1 cellular context compared by ENCODE assay signal in the genomic region with DNA sequence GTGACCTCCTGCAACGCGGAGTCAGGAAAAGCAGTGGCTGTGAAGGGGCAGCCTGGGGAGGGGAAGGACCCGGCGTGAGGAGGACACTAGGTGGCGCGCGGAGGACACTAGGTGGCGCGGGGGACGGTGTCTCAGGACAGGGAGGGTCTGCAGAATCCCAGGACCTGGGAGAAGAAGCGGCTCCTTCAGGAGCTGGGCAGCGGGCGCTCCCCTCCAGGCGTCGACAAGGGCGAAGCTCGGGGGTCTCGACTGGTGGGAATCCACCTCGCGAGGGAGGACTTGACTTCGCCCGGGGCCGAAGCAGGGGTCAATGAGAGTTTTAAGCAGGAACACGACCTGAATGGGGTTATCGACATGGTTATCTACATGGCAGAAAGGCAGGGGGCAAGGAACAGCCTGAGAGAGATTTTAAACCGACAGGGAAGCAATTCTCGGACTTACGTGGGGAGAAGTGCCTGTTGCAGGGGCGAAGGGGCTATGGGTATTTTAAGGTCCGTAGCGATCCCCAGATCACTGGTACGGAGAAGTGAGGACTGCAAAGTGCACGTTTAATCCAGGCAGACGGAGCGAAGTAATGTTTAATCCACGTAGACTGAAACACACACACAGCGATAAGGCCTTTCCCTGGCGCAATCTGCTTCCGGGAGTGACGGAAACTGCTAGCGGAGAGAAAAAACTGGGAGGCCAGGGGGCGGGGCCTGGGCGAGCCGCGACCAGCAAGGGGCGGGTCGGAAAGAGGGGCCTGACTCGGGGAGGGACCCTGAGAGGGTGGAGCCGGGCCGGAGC.
TF ChIP-seq lines count a peak whose summit lies in the region.

A gene (minus strand): TSS at position 648 of the 786 bp plus-strand sequence. CDS start 9,426 bp downstream, outside the sequence.

TF ChIP-seq in K562, 482 proteins besides CTCF, POLR2A, EP300 and RAD21 (continued from another document and continues in another):
- TF ChIP-seq, protein P1, sequence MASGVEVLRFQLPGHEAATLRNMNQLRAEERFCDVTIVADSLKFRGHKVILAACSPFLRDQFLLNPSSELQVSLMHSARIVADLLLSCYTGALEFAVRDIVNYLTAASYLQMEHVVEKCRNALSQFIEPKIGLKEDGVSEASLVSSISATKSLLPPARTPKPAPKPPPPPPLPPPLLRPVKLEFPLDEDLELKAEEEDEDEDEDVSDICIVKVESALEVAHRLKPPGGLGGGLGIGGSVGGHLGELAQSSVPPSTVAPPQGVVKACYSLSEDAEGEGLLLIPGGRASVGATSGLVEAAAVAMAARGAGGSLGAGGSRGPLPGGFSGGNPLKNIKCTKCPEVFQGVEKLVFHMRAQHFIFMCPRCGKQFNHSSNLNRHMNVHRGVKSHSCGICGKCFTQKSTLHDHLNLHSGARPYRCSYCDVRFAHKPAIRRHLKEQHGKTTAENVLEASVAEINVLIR (CRISPR knock-in tag; IDR thresholded peaks at IDR 0.05), result no peak
- TF ChIP-seq TOE1 (IDR thresholded peaks at IDR 0.05; ENCODE audit: borderline replicate concordance) (peak; percentile 35; the same call in 1 of the 2 replicates), TOE1 (CRISPR knock-in tag; IDR thresholded peaks at IDR 0.05; ENCODE audit: borderline replicate concordance, low read depth) (no peak), PHB (CRISPR knock-in tag; IDR thresholded peaks at IDR 0.05) (no peak; the same call in 1 of the 2 replicates), CCAR2 (IDR thresholded peaks at IDR 0.05; ENCODE audit: low read depth, low read length) (no peak), SMAD3 (CRISPR knock-in tag; conservative IDR thresholded peaks at IDR 0.05) (no peak), KDM5B (IDR thresholded peaks at IDR 0.05; ENCODE audit: insufficient replicate concordance, low read depth, low read length) (peak; percentile 87), DPF2 (IDR thresholded peaks at IDR 0.05) (peak; percentile 73; the same call in 1 of the 2 replicates), FOXA1 (IDR thresholded peaks at IDR 0.05; ENCODE audit: borderline replicate concordance) (no peak), ZFPM2 (CRISPR knock-in tag; IDR thresholded peaks at IDR 0.05) (no peak), ZZZ3 (IDR thresholded peaks at IDR 0.05) (no peak), ZNF584 (CRISPR knock-in tag; IDR thresholded peaks at IDR 0.05; ENCODE audit: low read depth) (no peak), SMARCE1 (IDR thresholded peaks at IDR 0.05) (0 out of 2 replicates have a peak, but pooled peaks have one; percentile 18), BHLHE40 (IDR thresholded peaks at IDR 0.05; ENCODE audit: low read length) (no peak), LEF1 (IDR thresholded peaks at IDR 0.05) (no peak), ZNF695 (CRISPR knock-in tag; IDR thresholded peaks at IDR 0.05) (no peak), ELF4 (CRISPR knock-in tag; IDR thresholded peaks at IDR 0.05) (no peak), DIDO1 (tag; IDR thresholded peaks at IDR 0.05; ENCODE audit: low read depth) (peak; percentile 61), FIP1L1 (IDR thresholded peaks at IDR 0.05; ENCODE audit: low read depth, low read length, poor library complexity, severe bottlenecking) (no peak), RFX7 (CRISPR knock-in tag; IDR thresholded peaks at IDR 0.05) (no peak), ZNF717 (CRISPR knock-in tag; IDR thresholded peaks at IDR 0.05) (no peak), BCOR (IDR thresholded peaks at IDR 0.05) (no peak; the same call in 1 of the 2 replicates), CBFB (CRISPR knock-in tag; IDR thresholded peaks at IDR 0.05) (no peak), GABPB1 (CRISPR knock-in tag; IDR thresholded peaks at IDR 0.05) (peak; percentile 93), BRD9 (IDR thresholded peaks at IDR 0.05; ENCODE audit: low read depth, partially characterized antibody) (peak; percentile 92), ZEB2 (IDR thresholded peaks at IDR 0.05) (peak; percentile 75), ZFP30 (CRISPR knock-in tag; IDR thresholded peaks at IDR 0.05; ENCODE audit: borderline replicate concordance) (no peak), RBM39 (optimal IDR thresholded peaks at IDR 0.05; ENCODE audit: low read depth, low read length) (peak; percentile 17), ZNF133 (CRISPR knock-in tag; IDR thresholded peaks at IDR 0.05) (no peak), GABPA (tag; conservative IDR thresholded peaks at IDR 0.05; ENCODE audit: low read depth) (peak; percentile 97), NRF1 (conservative IDR thresholded peaks at IDR 0.05 in 1 of 2, IDR thresholded peaks at IDR 0.05 in 1 of 2) (peak; percentile 34 to 47; a peak in 2 of 4 replicates)
- TF ChIP-seq, protein P2, sequence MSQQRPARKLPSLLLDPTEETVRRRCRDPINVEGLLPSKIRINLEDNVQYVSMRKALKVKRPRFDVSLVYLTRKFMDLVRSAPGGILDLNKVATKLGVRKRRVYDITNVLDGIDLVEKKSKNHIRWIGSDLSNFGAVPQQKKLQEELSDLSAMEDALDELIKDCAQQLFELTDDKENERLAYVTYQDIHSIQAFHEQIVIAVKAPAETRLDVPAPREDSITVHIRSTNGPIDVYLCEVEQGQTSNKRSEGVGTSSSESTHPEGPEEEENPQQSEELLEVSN (IDR thresholded peaks at IDR 0.05; ENCODE audit: borderline replicate concordance in 1 of 2, extremely low read depth in 1 of 2, insufficient read depth in 1 of 2, insufficient read length in 1 of 2, low read depth in 1 of 2, low read length in 1 of 2, poor library complexity in 1 of 2, severe bottlenecking in 1 of 2), result peak in 1 of 2 experiments; percentile 13
- TF ChIP-seq, protein P3, sequence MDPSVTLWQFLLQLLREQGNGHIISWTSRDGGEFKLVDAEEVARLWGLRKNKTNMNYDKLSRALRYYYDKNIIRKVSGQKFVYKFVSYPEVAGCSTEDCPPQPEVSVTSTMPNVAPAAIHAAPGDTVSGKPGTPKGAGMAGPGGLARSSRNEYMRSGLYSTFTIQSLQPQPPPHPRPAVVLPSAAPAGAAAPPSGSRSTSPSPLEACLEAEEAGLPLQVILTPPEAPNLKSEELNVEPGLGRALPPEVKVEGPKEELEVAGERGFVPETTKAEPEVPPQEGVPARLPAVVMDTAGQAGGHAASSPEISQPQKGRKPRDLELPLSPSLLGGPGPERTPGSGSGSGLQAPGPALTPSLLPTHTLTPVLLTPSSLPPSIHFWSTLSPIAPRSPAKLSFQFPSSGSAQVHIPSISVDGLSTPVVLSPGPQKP (CRISPR knock-in tag; IDR thresholded peaks at IDR 0.05), result no peak
- TF ChIP-seq, protein P4, sequence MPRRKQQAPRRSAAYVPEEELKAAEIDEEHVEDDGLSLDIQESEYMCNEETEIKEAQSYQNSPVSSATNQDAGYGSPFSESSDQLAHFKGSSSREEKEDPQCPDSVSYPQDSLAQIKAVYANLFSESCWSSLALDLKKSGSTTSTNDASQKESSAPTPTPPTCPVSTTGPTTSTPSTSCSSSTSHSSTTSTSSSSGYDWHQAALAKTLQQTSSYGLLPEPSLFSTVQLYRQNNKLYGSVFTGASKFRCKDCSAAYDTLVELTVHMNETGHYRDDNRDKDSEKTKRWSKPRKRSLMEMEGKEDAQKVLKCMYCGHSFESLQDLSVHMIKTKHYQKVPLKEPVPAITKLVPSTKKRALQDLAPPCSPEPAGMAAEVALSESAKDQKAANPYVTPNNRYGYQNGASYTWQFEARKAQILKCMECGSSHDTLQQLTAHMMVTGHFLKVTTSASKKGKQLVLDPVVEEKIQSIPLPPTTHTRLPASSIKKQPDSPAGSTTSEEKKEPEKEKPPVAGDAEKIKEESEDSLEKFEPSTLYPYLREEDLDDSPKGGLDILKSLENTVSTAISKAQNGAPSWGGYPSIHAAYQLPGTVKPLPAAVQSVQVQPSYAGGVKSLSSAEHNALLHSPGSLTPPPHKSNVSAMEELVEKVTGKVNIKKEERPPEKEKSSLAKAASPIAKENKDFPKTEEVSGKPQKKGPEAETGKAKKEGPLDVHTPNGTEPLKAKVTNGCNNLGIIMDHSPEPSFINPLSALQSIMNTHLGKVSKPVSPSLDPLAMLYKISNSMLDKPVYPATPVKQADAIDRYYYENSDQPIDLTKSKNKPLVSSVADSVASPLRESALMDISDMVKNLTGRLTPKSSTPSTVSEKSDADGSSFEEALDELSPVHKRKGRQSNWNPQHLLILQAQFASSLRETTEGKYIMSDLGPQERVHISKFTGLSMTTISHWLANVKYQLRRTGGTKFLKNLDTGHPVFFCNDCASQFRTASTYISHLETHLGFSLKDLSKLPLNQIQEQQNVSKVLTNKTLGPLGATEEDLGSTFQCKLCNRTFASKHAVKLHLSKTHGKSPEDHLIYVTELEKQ (CRISPR knock-in tag; IDR thresholded peaks at IDR 0.05), result no peak
- TF ChIP-seq, protein P5, sequence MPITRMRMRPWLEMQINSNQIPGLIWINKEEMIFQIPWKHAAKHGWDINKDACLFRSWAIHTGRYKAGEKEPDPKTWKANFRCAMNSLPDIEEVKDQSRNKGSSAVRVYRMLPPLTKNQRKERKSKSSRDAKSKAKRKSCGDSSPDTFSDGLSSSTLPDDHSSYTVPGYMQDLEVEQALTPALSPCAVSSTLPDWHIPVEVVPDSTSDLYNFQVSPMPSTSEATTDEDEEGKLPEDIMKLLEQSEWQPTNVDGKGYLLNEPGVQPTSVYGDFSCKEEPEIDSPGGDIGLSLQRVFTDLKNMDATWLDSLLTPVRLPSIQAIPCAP (CRISPR knock-in tag; IDR thresholded peaks at IDR 0.05; ENCODE audit: borderline replicate concordance), result no peak
- TF ChIP-seq, protein P6, sequence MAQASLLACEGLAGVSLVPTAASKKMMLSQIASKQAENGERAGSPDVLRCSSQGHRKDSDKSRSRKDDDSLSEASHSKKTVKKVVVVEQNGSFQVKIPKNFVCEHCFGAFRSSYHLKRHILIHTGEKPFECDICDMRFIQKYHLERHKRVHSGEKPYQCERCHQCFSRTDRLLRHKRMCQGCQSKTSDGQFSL (CRISPR knock-in tag; IDR thresholded peaks at IDR 0.05), result no peak
- TF ChIP-seq, protein P6 (tag; IDR thresholded peaks at IDR 0.05), result no peak
- TF ChIP-seq, protein P7, sequence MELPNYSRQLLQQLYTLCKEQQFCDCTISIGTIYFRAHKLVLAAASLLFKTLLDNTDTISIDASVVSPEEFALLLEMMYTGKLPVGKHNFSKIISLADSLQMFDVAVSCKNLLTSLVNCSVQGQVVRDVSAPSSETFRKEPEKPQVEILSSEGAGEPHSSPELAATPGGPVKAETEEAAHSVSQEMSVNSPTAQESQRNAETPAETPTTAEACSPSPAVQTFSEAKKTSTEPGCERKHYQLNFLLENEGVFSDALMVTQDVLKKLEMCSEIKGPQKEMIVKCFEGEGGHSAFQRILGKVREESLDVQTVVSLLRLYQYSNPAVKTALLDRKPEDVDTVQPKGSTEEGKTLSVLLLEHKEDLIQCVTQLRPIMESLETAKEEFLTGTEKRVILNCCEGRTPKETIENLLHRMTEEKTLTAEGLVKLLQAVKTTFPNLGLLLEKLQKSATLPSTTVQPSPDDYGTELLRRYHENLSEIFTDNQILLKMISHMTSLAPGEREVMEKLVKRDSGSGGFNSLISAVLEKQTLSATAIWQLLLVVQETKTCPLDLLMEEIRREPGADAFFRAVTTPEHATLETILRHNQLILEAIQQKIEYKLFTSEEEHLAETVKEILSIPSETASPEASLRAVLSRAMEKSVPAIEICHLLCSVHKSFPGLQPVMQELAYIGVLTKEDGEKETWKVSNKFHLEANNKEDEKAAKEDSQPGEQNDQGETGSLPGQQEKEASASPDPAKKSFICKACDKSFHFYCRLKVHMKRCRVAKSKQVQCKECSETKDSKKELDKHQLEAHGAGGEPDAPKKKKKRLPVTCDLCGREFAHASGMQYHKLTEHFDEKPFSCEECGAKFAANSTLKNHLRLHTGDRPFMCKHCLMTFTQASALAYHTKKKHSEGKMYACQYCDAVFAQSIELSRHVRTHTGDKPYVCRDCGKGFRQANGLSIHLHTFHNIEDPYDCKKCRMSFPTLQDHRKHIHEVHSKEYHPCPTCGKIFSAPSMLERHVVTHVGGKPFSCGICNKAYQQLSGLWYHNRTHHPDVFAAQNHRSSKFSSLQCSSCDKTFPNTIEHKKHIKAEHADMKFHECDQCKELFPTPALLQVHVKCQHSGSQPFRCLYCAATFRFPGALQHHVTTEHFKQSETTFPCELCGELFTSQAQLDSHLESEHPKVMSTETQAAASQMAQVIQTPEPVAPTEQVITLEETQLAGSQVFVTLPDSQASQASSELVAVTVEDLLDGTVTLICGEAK (IDR thresholded peaks at IDR 0.05), result peak; percentile 98
- TF ChIP-seq, protein P7 (CRISPR knock-in tag; IDR thresholded peaks at IDR 0.05), result no peak
